37 cellular contexts compared by ENCODE assay signal in the genomic region with DNA sequence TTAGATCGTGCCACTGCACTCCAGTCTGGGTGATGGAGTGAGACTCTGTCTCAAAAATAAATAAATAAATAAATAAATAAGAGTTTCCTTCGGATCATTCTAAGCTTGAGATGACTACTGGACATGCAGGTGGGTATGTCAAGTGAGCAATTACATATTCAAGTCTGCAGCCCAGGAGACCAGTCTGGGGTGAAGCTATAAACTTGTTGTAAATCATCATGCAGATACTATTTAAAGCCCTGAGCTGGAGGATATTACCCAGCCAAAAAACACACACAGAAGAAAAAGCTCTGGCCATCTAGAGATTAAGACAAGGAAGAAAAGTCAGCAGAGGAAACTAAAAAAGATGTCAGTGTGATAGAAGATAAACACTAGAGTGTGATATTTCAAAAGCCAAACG. TPM values are rescaled to one million over a fixed set of nuclear protein-coding genes. Genes with fewer than 3 reads are reported as not detected.
"Had no signal": no experiment of that assay in that cellular context is flagged by ENCODE, and none has a peak within 500 bp of the region (broad histone marks: within the 10 kb centered on the region; RNA-seq: fewer than 3 reads in every experiment).

No MANE protein-coding gene starts in this region.

- H3K27ac ChIP-seq: adrenal gland, body of pancreas, brain microvascular endothelial cell, breast epithelium, VCaP had no signal

- H3K27me3 ChIP-seq: adrenal gland, body of pancreas, brain microvascular endothelial cell, breast epithelium had no signal

- H3K4me1 Mint-ChIP-seq: activated B cell treated with CpG ODN at 0.5 μM for 24 hours; activated CD4-positive, alpha-beta T cell treated with anti-CD3 and anti-CD28 coated beads, Interleukin-2, amount 10 ng/mL, durations not matched to agents 24 days and 14 days; activated naive CD8-positive, alpha-beta T cell treated with anti-CD3 and anti-CD28 coated beads for 36 hours; activated T-helper 17 cell treated with anti-CD3 and anti-CD28 coated beads, Interleukin-2, amount 50 U/mL, for 72 hours had no signal

- H3K4me3 ChIP-seq: adrenal gland, body of pancreas, breast epithelium had no signal

- H3K9me3 Mint-ChIP-seq: activated B cell treated with CpG ODN at 0.5 μM for 24 hours; activated CD4-positive, alpha-beta memory T cell treated with anti-CD3 and anti-CD28 coated beads for 36 hours; activated T-cell treated with anti-CD3 and anti-CD28 coated beads, Interleukin-2, amount 50 U/mL, for 4 hours; activated T-helper 1 cell treated with anti-CD3 and anti-CD28 coated beads, Interleukin-12 subunit alpha, Interleukin-12 subunit beta, Interleukin-2, Interleukin-4 antibody, amounts not matched to agents 30 ng/mL and 10 ng/mL and 1 ng/mL, durations not matched to agents 14 hours and 24 hours and 36 hours; activated T-helper 17 cell treated with anti-CD3 and anti-CD28 coated beads, Interleukin-2, amount 50 U/mL, for 72 hours; T-helper 2 cell treated with Interferon-gamma antibody and Interleukin-4, amounts not matched to agents 5 μg/mL and 100 μg/mL, for 36 hours had no signal

- H3K36me3 ChIP-seq: adrenal gland, brain microvascular endothelial cell, breast epithelium had no signal

- H3K4me3 Mint-ChIP-seq: activated B cell treated with CpG ODN at 0.5 μM for 24 hours; activated CD4-positive, alpha-beta memory T cell treated with anti-CD3 and anti-CD28 coated beads for 36 hours; activated CD4-positive, alpha-beta T cell treated with anti-CD3 and anti-CD28 coated beads, Interleukin-2, amount 10 ng/mL, durations not matched to agents 24 days and 14 days; activated CD8-positive, alpha-beta T cell treated with anti-CD3 and anti-CD28 coated beads for 36 hours; activated naive CD4-positive, alpha-beta T cell treated with anti-CD3 and anti-CD28 coated beads for 36 hours; activated naive CD8-positive, alpha-beta T cell treated with anti-CD3 and anti-CD28 coated beads for 36 hours; activated T-cell treated with anti-CD3 and anti-CD28 coated beads, Interleukin-2, amount 50 U/mL, for 4 hours; activated T-cell treated with anti-CD3 and anti-CD28 coated beads, Interleukin-2, amount 50 U/mL, for 72 hours; activated T-helper 1 cell treated with anti-CD3 and anti-CD28 coated beads, Interleukin-12 subunit alpha, Interleukin-12 subunit beta, Interleukin-2, Interleukin-4 antibody, amounts not matched to agents 30 ng/mL and 10 ng/mL and 1 ng/mL, durations not matched to agents 14 hours and 24 hours and 36 hours; activated T-helper 17 cell treated with anti-CD3 and anti-CD28 coated beads, Interleukin-2, amount 50 U/mL, for 72 hours; T-helper 1 cell treated with Interleukin-12 subunit alpha and Interleukin-12 subunit beta and Interleukin-4 antibody, amounts not matched to agents 30 μg/mL and 1 μg/mL, for 36 hours; T-helper 2 cell treated with Interferon-gamma antibody and Interleukin-4, amounts not matched to agents 5 μg/mL and 100 μg/mL, for 36 hours had no signal

- H3K9me3 ChIP-seq: adrenal gland, body of pancreas, breast epithelium had no signal

- ATAC-seq: activated CD8-positive, alpha-beta T cell treated with anti-CD3 and anti-CD28 coated beads for 36 hours; activated naive CD4-positive, alpha-beta T cell treated with anti-CD3 and anti-CD28 coated beads, Interleukin-2, amount 50 U/mL, for 72 hours; activated T-cell treated with anti-CD3 and anti-CD28 coated beads, Interleukin-2, amount 50 U/mL, for 4 hours; activated T-cell treated with anti-CD3 and anti-CD28 coated beads, Interleukin-2, amount 50 U/mL, for 72 hours; activated T-helper 17 cell treated with anti-CD3 and anti-CD28 coated beads, Interleukin-2, amount 50 U/mL, for 72 hours; body of pancreas had no signal

- H3K4me1 ChIP-seq: adrenal gland, body of pancreas, breast epithelium had no signal

- H3K36me3 Mint-ChIP-seq: activated CD4-positive, alpha-beta memory T cell treated with anti-CD3 and anti-CD28 coated beads for 36 hours; activated naive CD4-positive, alpha-beta T cell treated with anti-CD3 and anti-CD28 coated beads, Interleukin-2, amount 50 U/mL, for 72 hours; activated naive CD8-positive, alpha-beta T cell treated with anti-CD3 and anti-CD28 coated beads for 36 hours had no signal

- H3K27ac Mint-ChIP-seq: activated B cell treated with CpG ODN at 0.5 μM for 24 hours; activated CD4-positive, alpha-beta memory T cell treated with anti-CD3 and anti-CD28 coated beads for 36 hours; activated CD4-positive, alpha-beta T cell treated with anti-CD3 and anti-CD28 coated beads, Interleukin-2, amount 10 ng/mL, durations not matched to agents 24 days and 14 days; activated CD8-positive, alpha-beta T cell treated with anti-CD3 and anti-CD28 coated beads for 36 hours; activated naive CD4-positive, alpha-beta T cell treated with anti-CD3 and anti-CD28 coated beads for 36 hours; activated naive CD4-positive, alpha-beta T cell treated with anti-CD3 and anti-CD28 coated beads, Interleukin-2, amount 50 U/mL, for 72 hours; activated T-cell treated with anti-CD3 and anti-CD28 coated beads, Interleukin-2, amount 50 U/mL, for 72 hours; activated T-helper 1 cell treated with anti-CD3 and anti-CD28 coated beads, Interleukin-12 subunit alpha, Interleukin-12 subunit beta, Interleukin-2, Interleukin-4 antibody, amounts not matched to agents 30 ng/mL and 10 ng/mL and 1 ng/mL, durations not matched to agents 14 hours and 24 hours and 36 hours; activated T-helper 17 cell treated with anti-CD3 and anti-CD28 coated beads, Interleukin-2, amount 50 U/mL, for 72 hours; T-helper 1 cell treated with Interleukin-12 subunit alpha and Interleukin-12 subunit beta and Interleukin-4 antibody, amounts not matched to agents 30 μg/mL and 1 μg/mL, for 36 hours; T-helper 2 cell treated with Interferon-gamma antibody and Interleukin-4, amounts not matched to agents 5 μg/mL and 100 μg/mL, for 36 hours had no signal

- H3K27me3 Mint-ChIP-seq: activated B cell treated with CpG ODN at 0.5 μM for 24 hours; activated CD4-positive, alpha-beta memory T cell treated with anti-CD3 and anti-CD28 coated beads for 36 hours; activated CD4-positive, alpha-beta T cell treated with anti-CD3 and anti-CD28 coated beads, Interleukin-2, amount 10 ng/mL, durations not matched to agents 24 days and 14 days; activated CD8-positive, alpha-beta T cell treated with anti-CD3 and anti-CD28 coated beads for 36 hours; activated naive CD8-positive, alpha-beta T cell treated with anti-CD3 and anti-CD28 coated beads for 36 hours; activated T-helper 17 cell treated with anti-CD3 and anti-CD28 coated beads, Interleukin-2, amount 50 U/mL, for 72 hours had no signal

- DNase-seq: activated B cell treated with CpG ODN at 0.5 μM for 24 hours; activated CD4-positive, alpha-beta memory T cell treated with anti-CD3 and anti-CD28 coated beads for 36 hours; activated CD4-positive, alpha-beta T cell treated with anti-CD3 and anti-CD28 coated beads for 4 hours; activated CD4-positive, alpha-beta T cell treated with anti-CD3 and anti-CD28 coated beads, Interleukin-2, amount 10 ng/mL, durations not matched to agents 24 days and 14 days; activated CD4-positive, alpha-beta T cell treated with anti-CD3 and anti-CD28 coated beads, Interleukin-2, amount 50 U/mL, for 1 hour; activated CD4-positive, alpha-beta T cell treated with anti-CD3 and anti-CD28 coated beads, Interleukin-2, amount 50 U/mL, for 4 hours; activated CD4-positive, CD25-positive, alpha-beta regulatory T cell treated with anti-CD3 and anti-CD28 coated beads, Interleukin-2, amount 50 U/mL, for 72 hours; activated CD8-positive, alpha-beta memory T cell treated with anti-CD3 and anti-CD28 coated beads, Interleukin-2, amount 50 U/mL, for 4 hours; activated CD8-positive, alpha-beta T cell treated with anti-CD3 and anti-CD28 coated beads for 36 hours; activated effector memory CD4-positive, alpha-beta T cell treated with anti-CD3 and anti-CD28 coated beads, Interleukin-2, amount 50 U/mL, for 16 hours; activated gamma-delta T cell treated with Interleukin-2 at 50 U/mL for 16 hours; activated naive CD4-positive, alpha-beta T cell; activated naive CD4-positive, alpha-beta T cell treated with anti-CD3 and anti-CD28 coated beads for 36 hours; activated naive CD4-positive, alpha-beta T cell treated with anti-CD3 and anti-CD28 coated beads, Interleukin-2, amount 50 U/mL, for 16 hours; activated naive CD8-positive, alpha-beta T cell treated with anti-CD3 and anti-CD28 coated beads for 36 hours; activated T-cell treated with anti-CD3 and anti-CD28 coated beads for 4 hours; activated T-cell treated with anti-CD3 and anti-CD28 coated beads, Interleukin-2, amount 50 U/mL, for 1 hour; activated T-cell treated with anti-CD3 and anti-CD28 coated beads, Interleukin-2, amount 50 U/mL, for 4 hours; activated T-cell treated with anti-CD3 and anti-CD28 coated beads, Interleukin-2, amount 50 U/mL, for 72 hours; adrenal gland; amniotic stem cell; body of pancreas; brain microvascular endothelial cell; central memory CD4-positive, alpha-beta T cell; T-helper 1 cell; T-helper 2 cell; T-helper 9 cell had no signal

RNA-seq across cellular contexts. Expression of a gene that starts 47.0 kb away (rescaled TPM):
- total RNA-seq: activated B cell treated with CpG ODN at 0.5 μM for 24 hours; activated CD4-positive, alpha-beta memory T cell treated with anti-CD3 and anti-CD28 coated beads for 36 hours; activated CD4-positive, alpha-beta T cell treated with anti-CD3 and anti-CD28 coated beads, Interleukin-2, amount 10 ng/mL, durations not matched to agents 24 days and 14 days; activated CD8-positive, alpha-beta memory T cell treated with anti-CD3 and anti-CD28 coated beads for 36 hours; activated CD8-positive, alpha-beta T cell treated with anti-CD3 and anti-CD28 coated beads for 36 hours; activated naive CD4-positive, alpha-beta T cell treated with anti-CD3 and anti-CD28 coated beads for 36 hours; activated naive CD4-positive, alpha-beta T cell treated with anti-CD3 and anti-CD28 coated beads, Interleukin-2, amount 50 U/mL, for 72 hours; activated naive CD8-positive, alpha-beta T cell treated with anti-CD3 and anti-CD28 coated beads for 36 hours; activated T-cell treated with anti-CD3 and anti-CD28 coated beads, Interleukin-2, amount 50 U/mL, for 4 hours; activated T-cell treated with anti-CD3 and anti-CD28 coated beads, Interleukin-2, amount 50 U/mL, for 72 hours; activated T-helper 1 cell treated with anti-CD3 and anti-CD28 coated beads, Interleukin-12 subunit alpha, Interleukin-12 subunit beta, Interleukin-2, Interleukin-4 antibody, amounts not matched to agents 30 ng/mL and 10 ng/mL and 1 ng/mL, durations not matched to agents 14 hours and 24 hours and 36 hours; activated T-helper 17 cell treated with anti-CD3 and anti-CD28 coated beads, Interleukin-2, amount 50 U/mL, for 72 hours; astrocyte; cardiac septum had no signal
